8 cellular contexts compared by ENCODE assay signal in genomic region chr12:71938728-71939385, GRCh38. TPM values are rescaled to one million over a fixed set of nuclear protein-coding genes. Genes with fewer than 3 reads are reported as not detected.
A peak's percentile ranks its signal among the peaks of the same experiment; 100 is the strongest.
DNase-seq lines count a peak whose midpoint lies in the region; ATAC-seq and TF ChIP-seq lines count a peak whose summit lies in the region.

Gene TPH2 (plus strand): TSS chr12:71938845. CDS start chr12:71938987, 142 bp downstream.

- no peaks in the 10 kb centered on the region for H3K36me3 Mint-ChIP-seq in activated naive CD4-positive, alpha-beta T cell treated with anti-CD3 and anti-CD28 coated beads for 36 hours (ENCODE audit: low read depth)

- TF ChIP-seq CTCF in OCI-LY7 (conservative IDR thresholded peaks at IDR 0.05; ENCODE audit: low read length) (peak; percentile 85), smooth muscle cell (IDR thresholded peaks at IDR 0.05; ENCODE audit: borderline replicate concordance, insufficient read depth, poor library complexity, severe bottlenecking) (peak; percentile 58)

- DNase-seq in AG08395 (ENCODE audit: low spot score) (peak; percentile 42), OCI-LY7 (ENCODE audit: low spot score) (peak; percentile 77), right cardiac atrium (peak; percentile 20 to 70 (median 61)), smooth muscle cell (lab: John Stamatoyannopoulos, UW; ENCODE audit: unreplicated experiment) (peak; percentile 18)
- peak; percentile 70 for DNase-seq in activated naive CD4-positive, alpha-beta T cell treated with anti-CD3 and anti-CD28 coated beads for 36 hours

- no peak within 1 kb of the TSS for H3K4me2 ChIP-seq in OCI-LY7 (ENCODE audit: low read length)
- H3K4me2 ChIP-seq in smooth muscle cell, result no peak within 1 kb of the TSS

- H3K27ac ChIP-seq in OCI-LY7 (ENCODE audit: low read depth, low read length, poor library complexity, severe bottlenecking) (no peak within 1 kb of the TSS), right cardiac atrium (ENCODE audit: low read length) (no peak within 1 kb of the TSS), smooth muscle cell (ENCODE audit: low read depth) (no peak within 1 kb of the TSS)

- POLR2A ChIA-PET in OCI-LY7 (lab: Charles Lee), result no interaction called here

- H2AFZ ChIP-seq in OCI-LY7 (ENCODE audit: low read length) (no peak within 1 kb of the TSS), smooth muscle cell (ENCODE audit: low read depth) (no peak within 1 kb of the TSS)

- peaks cover 41% of the 10 kb centered on the region for H3K27me3 Mint-ChIP-seq in activated naive CD4-positive, alpha-beta T cell treated with anti-CD3 and anti-CD28 coated beads for 36 hours (ENCODE audit: low read depth)

- 19% methylated on average over 16 of the region's 16 CpGs for WGBS in right cardiac atrium
- WGBS in smooth muscle cell (ENCODE audit: low lambda C conversion rate), result 23% methylated on average over 16 of the region's 16 CpGs

- H3K79me2 ChIP-seq in OCI-LY7 (ENCODE audit: insufficient read depth, low read depth, low read length) (no peaks in the 10 kb centered on the region), smooth muscle cell (ENCODE audit: low read depth) (no peaks in the 10 kb centered on the region)

- H3K4me3 ChIP-seq in OCI-LY7 (ENCODE audit: low read depth, low read length, poor library complexity, severe bottlenecking), result no peak within 1 kb of the TSS
- H3K4me3 ChIP-seq in right cardiac atrium (ENCODE audit: low read length), result no peak within 1 kb of the TSS
- H3K4me3 ChIP-seq in smooth muscle cell, result no peak within 1 kb of the TSS

- no peaks in the 10 kb centered on the region for H3K4me1 ChIP-seq in OCI-LY7 (ENCODE audit: insufficient read depth, low read length, poor library complexity, severe bottlenecking)
- no peaks in the 10 kb centered on the region for H3K4me1 ChIP-seq in right cardiac atrium (ENCODE audit: control insufficient read depth, insufficient read depth, low read length)
- H3K4me1 ChIP-seq in smooth muscle cell (ENCODE audit: low read depth), result no peaks in the 10 kb centered on the region

- no peak within 1 kb of the TSS for H3K9ac ChIP-seq in smooth muscle cell (ENCODE audit: low read depth)

- peaks cover 3% of the 10 kb centered on the region for H3K27me3 ChIP-seq in right cardiac atrium (ENCODE audit: control insufficient read depth, insufficient read depth)
- peaks cover 5% of the 10 kb centered on the region for H3K27me3 ChIP-seq in smooth muscle cell (ENCODE audit: low read depth)

- CTCF ChIA-PET in OCI-LY7 (lab: Charles Lee; ENCODE audit: unreplicated experiment), result no interaction called here
- CTCF ChIA-PET in activated naive CD4-positive, alpha-beta T cell treated with anti-CD3 and anti-CD28 coated beads for 36 hours (lab: Charles Lee), result interaction anchor here (2.7 kb wide), 1 partner anchor 159 kb away, joined by 10 read pairs; no protein-coding TSS in a partner anchor

- H3K9me3 ChIP-seq in OCI-LY7 (ENCODE audit: low read length), result no peaks in the 10 kb centered on the region
- H3K9me3 ChIP-seq in right cardiac atrium (ENCODE audit: control insufficient read depth, low read length), result no peaks in the 10 kb centered on the region
- no peaks in the 10 kb centered on the region for H3K9me3 ChIP-seq in smooth muscle cell (replicated peaks; ENCODE audit: low read depth)

- no TSS peak for BruUV-seq in OCI-LY7 (replicated peaks; lab: Mats Ljungman, UMichigan)

- H3K36me3 ChIP-seq in OCI-LY7 (ENCODE audit: insufficient read depth, low read length), result no peaks in the 10 kb centered on the region
- H3K36me3 ChIP-seq in smooth muscle cell (ENCODE audit: low read depth), result no peaks in the 10 kb centered on the region

- intact Hi-C loops in OCI-LY7 (cut with micrococcal nuclease; ENCODE audit: unreplicated experiment) (loop anchor here (2.0 kb wide), 1 partner anchor 158 kb away; no protein-coding TSS in a partner anchor), right cardiac atrium (cut with DNase I) (no loop called here)
- intact Hi-C loops in activated naive CD4-positive, alpha-beta T cell treated with anti-CD3 and anti-CD28 coated beads for 36 hours (cut with micrococcal nuclease), result loop anchor here (1.0 to 5.0 kb wide), 7 partner anchors 37 to 522 kb away; partner anchors contain the start of genes TBC1D15, THAP2, TMEM19 and ZFC3H1

- peaks cover 4% of the 10 kb centered on the region for H3K4me1 Mint-ChIP-seq in activated naive CD4-positive, alpha-beta T cell treated with anti-CD3 and anti-CD28 coated beads for 36 hours (ENCODE audit: low read depth)

- no peaks in the 10 kb centered on the region for H3F3A ChIP-seq in smooth muscle cell (ENCODE audit: low read depth)

- H4K20me1 ChIP-seq in OCI-LY7 (ENCODE audit: insufficient read depth, low read length) (no peaks in the 10 kb centered on the region), smooth muscle cell (ENCODE audit: low read depth) (no peaks in the 10 kb centered on the region)

- H3K4me3 Mint-ChIP-seq in activated naive CD4-positive, alpha-beta T cell treated with anti-CD3 and anti-CD28 coated beads for 36 hours, result no peak within 1 kb of the TSS

- H3K27ac Mint-ChIP-seq in activated naive CD4-positive, alpha-beta T cell treated with anti-CD3 and anti-CD28 coated beads for 36 hours, result no peak within 1 kb of the TSS

- ATAC-seq in GM18861 (IDR thresholded peaks at IDR 0.05; ENCODE audit: unreplicated experiment) (peak; percentile 57), HG03442 (IDR thresholded peaks at IDR 0.05; ENCODE audit: unreplicated experiment) (peak; percentile 54), right cardiac atrium (peak in 1 of 2 donors; percentile 51), HG03469 (IDR thresholded peaks at IDR 0.05; ENCODE audit: unreplicated experiment) (no peak)

- H3K9me2 ChIP-seq in OCI-LY7 (ENCODE audit: insufficient read depth, low read length), result no peaks in the 10 kb centered on the region

- H3K9me3 Mint-ChIP-seq in activated naive CD4-positive, alpha-beta T cell treated with anti-CD3 and anti-CD28 coated beads for 36 hours, result peaks cover 1% of the 10 kb centered on the region

RNA-seq across cellular contexts. Expression of gene TPH2, which starts in this region (rescaled TPM):
- total RNA-seq in OCI-LY7 (2014; rRNA removed; shearing (Covaris generic)), result not detected in 2 replicates
- total RNA-seq in OCI-LY7 (2022), result not detected in 2 replicates
- not detected for total RNA-seq in activated naive CD4-positive, alpha-beta T cell treated with anti-CD3 and anti-CD28 coated beads for 36 hours
- not detected for total RNA-seq in right cardiac atrium
- polyA plus RNA-seq in right cardiac atrium, result not detected
- not detected in 2 replicates for total RNA-seq in smooth muscle cell
- polyA plus RNA-seq in smooth muscle cell, result 0.15 TPM in 1 of 2 replicates, not detected in the other

Comparison
In these comparisons a context has a peak if more than half of its experiments do, and no peak if none do; other contexts are left out.
1. Peak in DNase-seq in OCI-LY7; RNA of the gene not detected or under 1 TPM.
2. Peak in DNase-seq in activated naive CD4-positive, alpha-beta T cell treated with anti-CD3 and anti-CD28 coated beads for 36 hours; RNA of the gene not detected or under 1 TPM.
3. Peak in DNase-seq in right cardiac atrium; RNA of the gene not detected or under 1 TPM.
4. Peak in DNase-seq in smooth muscle cell; RNA of the gene not detected or under 1 TPM.
5. DNase-seq: peak in every context shown above with its lines; median percentile 77 in OCI-LY7; 70 in activated naive CD4-positive, alpha-beta T cell treated with anti-CD3 and anti-CD28 coated beads for 36 hours; 61 in right cardiac atrium; 42 in AG08395; 18 in smooth muscle cell.
6. intact Hi-C loops: an anchor here in OCI-LY7 (2.0 kb wide) and activated naive CD4-positive, alpha-beta T cell treated with anti-CD3 and anti-CD28 coated beads for 36 hours (1.0 to 5.0 kb wide); none called in right cardiac atrium.